15 cellular contexts compared by ENCODE assay signal in genomic region chr13:41909524-41909923, GRCh38. TPM values are rescaled to one million over a fixed set of nuclear protein-coding genes. Genes with fewer than 3 reads are reported as not detected.
DNase-seq lines count a peak whose midpoint lies in the region; ATAC-seq and TF ChIP-seq lines count a peak whose summit lies in the region.
"Had no signal": no experiment of that assay in that cellular context is flagged by ENCODE, and none has a peak within 500 bp of the region (broad histone marks: within the 10 kb centered on the region; RNA-seq: fewer than 3 reads in every experiment).

No MANE protein-coding gene starts in this region.

- DNase-seq in activated CD8-positive, alpha-beta T cell treated with anti-CD3 and anti-CD28 coated beads for 36 hours, result no peak
- no peak for DNase-seq in activated CD8-positive, alpha-beta T cell treated with anti-CD3 and anti-CD28 coated beads, Interleukin-2, amount 10 ng/mL, durations not matched to agents 7 days and 5 days
- DNase-seq in NCI-H345 (lab: John Stamatoyannopoulos, UW) (peak; percentile 88), epithelial cell of esophagus (ENCODE audit: low read depth) (peak; percentile 87), renal cortical epithelial cell (ENCODE audit: low read depth) (peak; percentile 30)
- no peak for DNase-seq in stimulated activated naive B cell treated with anti-CD40 and anti-IgM and Interleukin-4, amounts not matched to agents 10 μg/mL and 1 μg/mL and 100 μg/mL, for 72 hours
- DNase-seq in activated CD8-positive, alpha-beta memory T cell treated with anti-CD3 and anti-CD28 coated beads, Interleukin-2, amount 50 U/mL, for 48 hours, result no peak
- DNase-seq: DMS 273 treated with DMSO at 0.1 percent for 48 hours, EL, HFFc6, NCI-H2029 treated with DMSO at 0.1 percent for 48 hours, NCI-H446, PC-3 had no signal

- TF ChIP-seq CTCF in activated CD8-positive, alpha-beta T cell treated with anti-CD3 and anti-CD28 coated beads for 36 hours (IDR thresholded peaks at IDR 0.05), result no peak
- TF ChIP-seq CTCF in epithelial cell of esophagus (IDR thresholded peaks at IDR 0.05; ENCODE audit: insufficient read depth, low read depth, low read length, missing control alignments), result no peak

- H3K4me3 ChIP-seq in epithelial cell of esophagus (ENCODE audit: low read length), result no peak overlapping the region
- H3K4me3 ChIP-seq: K562 had no signal

- peaks cover 34% of the 10 kb centered on the region for H3K36me3 Mint-ChIP-seq in activated CD8-positive, alpha-beta T cell treated with anti-CD3 and anti-CD28 coated beads for 36 hours (ENCODE audit: low read depth)
- H3K36me3 Mint-ChIP-seq in activated CD8-positive, alpha-beta T cell treated with anti-CD3 and anti-CD28 coated beads, Interleukin-2, amount 10 ng/mL, durations not matched to agents 7 days and 5 days (ENCODE audit: low read depth), result peaks cover 23% of the 10 kb centered on the region
- H3K36me3 Mint-ChIP-seq in stimulated activated naive B cell treated with anti-CD40 and anti-IgM and Interleukin-4, amounts not matched to agents 10 μg/mL and 1 μg/mL and 100 μg/mL, for 72 hours, result peaks cover 13 to 21% of the 10 kb centered on the region in 2 donors

- no peaks in the 10 kb centered on the region for H3K9me3 Mint-ChIP-seq in activated CD8-positive, alpha-beta T cell treated with anti-CD3 and anti-CD28 coated beads for 36 hours
- no peaks in the 10 kb centered on the region for H3K9me3 Mint-ChIP-seq in activated CD8-positive, alpha-beta T cell treated with anti-CD3 and anti-CD28 coated beads, Interleukin-2, amount 10 ng/mL, durations not matched to agents 7 days and 5 days (ENCODE audit: insufficient read depth)
- no peaks in the 10 kb centered on the region for H3K9me3 Mint-ChIP-seq in stimulated activated naive B cell treated with anti-CD40 and anti-IgM and Interleukin-4, amounts not matched to agents 10 μg/mL and 1 μg/mL and 100 μg/mL, for 72 hours
- H3K9me3 Mint-ChIP-seq: HFFc6 had no signal

- intact Hi-C loops in activated CD8-positive, alpha-beta T cell treated with anti-CD3 and anti-CD28 coated beads for 36 hours (cut with micrococcal nuclease), result loop anchor here (5.0 kb wide), 1 partner anchor 203 kb away; no protein-coding TSS in a partner anchor

- H3K27ac Mint-ChIP-seq in activated CD8-positive, alpha-beta T cell treated with anti-CD3 and anti-CD28 coated beads for 36 hours, result peak overlapping the region; percentile 38
- H3K27ac Mint-ChIP-seq in activated CD8-positive, alpha-beta T cell treated with anti-CD3 and anti-CD28 coated beads, Interleukin-2, amount 10 ng/mL, durations not matched to agents 7 days and 5 days, result no peak overlapping the region
- no peak overlapping the region for H3K27ac Mint-ChIP-seq in stimulated activated naive B cell treated with anti-CD40 and anti-IgM and Interleukin-4, amounts not matched to agents 10 μg/mL and 1 μg/mL and 100 μg/mL, for 72 hours
- H3K27ac Mint-ChIP-seq: HFFc6 had no signal

- peaks cover 21% of the 10 kb centered on the region for H3K4me1 Mint-ChIP-seq in activated CD8-positive, alpha-beta T cell treated with anti-CD3 and anti-CD28 coated beads for 36 hours (ENCODE audit: low read depth)
- H3K4me1 Mint-ChIP-seq in activated CD8-positive, alpha-beta T cell treated with anti-CD3 and anti-CD28 coated beads, Interleukin-2, amount 10 ng/mL, durations not matched to agents 7 days and 5 days (ENCODE audit: low read depth), result peaks cover 4% of the 10 kb centered on the region
- peaks cover 2 to 7% of the 10 kb centered on the region in 2 donors for H3K4me1 Mint-ChIP-seq in stimulated activated naive B cell treated with anti-CD40 and anti-IgM and Interleukin-4, amounts not matched to agents 10 μg/mL and 1 μg/mL and 100 μg/mL, for 72 hours

- no peak for ATAC-seq in activated CD8-positive, alpha-beta T cell treated with anti-CD3 and anti-CD28 coated beads for 36 hours
- ATAC-seq in activated CD8-positive, alpha-beta T cell treated with anti-CD3 and anti-CD28 coated beads, Interleukin-2, amount 10 ng/mL, durations not matched to agents 7 days and 5 days, result no peak
- ATAC-seq in GM19328 (IDR thresholded peaks at IDR 0.05; ENCODE audit: unreplicated experiment), result no peak
- no peak for ATAC-seq in stimulated activated naive B cell treated with anti-CD40 and anti-IgM and Interleukin-4, amounts not matched to agents 10 μg/mL and 1 μg/mL and 100 μg/mL, for 72 hours (replicated peaks)
- ATAC-seq: K562, PC-3 had no signal

- no peaks in the 10 kb centered on the region for H3K27me3 Mint-ChIP-seq in activated CD8-positive, alpha-beta T cell treated with anti-CD3 and anti-CD28 coated beads for 36 hours
- H3K27me3 Mint-ChIP-seq in activated CD8-positive, alpha-beta T cell treated with anti-CD3 and anti-CD28 coated beads, Interleukin-2, amount 10 ng/mL, durations not matched to agents 7 days and 5 days (ENCODE audit: low read depth), result no peaks in the 10 kb centered on the region
- no peaks in the 10 kb centered on the region for H3K27me3 Mint-ChIP-seq in stimulated activated naive B cell treated with anti-CD40 and anti-IgM and Interleukin-4, amounts not matched to agents 10 μg/mL and 1 μg/mL and 100 μg/mL, for 72 hours

- POLR2A ChIA-PET in activated CD8-positive, alpha-beta T cell treated with anti-CD3 and anti-CD28 coated beads for 36 hours (lab: Charles Lee), result interaction anchor here (1.4 kb wide), 1 partner anchor 50 kb away, joined by 5 read pairs; no protein-coding TSS in a partner anchor
- POLR2A ChIA-PET in activated CD8-positive, alpha-beta T cell treated with anti-CD3 and anti-CD28 coated beads, Interleukin-2, amount 10 ng/mL, durations not matched to agents 7 days and 5 days (lab: Charles Lee), result no interaction called here

- H3K4me3 Mint-ChIP-seq in activated CD8-positive, alpha-beta T cell treated with anti-CD3 and anti-CD28 coated beads for 36 hours, result no peak overlapping the region
- H3K4me3 Mint-ChIP-seq in activated CD8-positive, alpha-beta T cell treated with anti-CD3 and anti-CD28 coated beads, Interleukin-2, amount 10 ng/mL, durations not matched to agents 7 days and 5 days, result no peak overlapping the region
- no peak overlapping the region for H3K4me3 Mint-ChIP-seq in stimulated activated naive B cell treated with anti-CD40 and anti-IgM and Interleukin-4, amounts not matched to agents 10 μg/mL and 1 μg/mL and 100 μg/mL, for 72 hours
- H3K4me3 Mint-ChIP-seq: HFFc6 had no signal

- CTCF ChIA-PET in activated CD8-positive, alpha-beta T cell treated with anti-CD3 and anti-CD28 coated beads for 36 hours (lab: Charles Lee), result interaction anchor here (1.0 kb wide), 1 partner anchor 162 kb away, joined by 3 read pairs; no protein-coding TSS in a partner anchor
- CTCF ChIA-PET in activated CD8-positive, alpha-beta T cell treated with anti-CD3 and anti-CD28 coated beads, Interleukin-2, amount 10 ng/mL, durations not matched to agents 7 days and 5 days (lab: Charles Lee), result no interaction called here

RNA-seq across cellular contexts. Expression of gene VWA8, which starts 51.4 kb away (rescaled TPM):
- 10 to 100 TPM; 26.3 to 27.5 TPM for total RNA-seq in activated CD8-positive, alpha-beta T cell treated with anti-CD3 and anti-CD28 coated beads for 36 hours
- 10 to 100 TPM; 15.7 to 16.9 TPM for total RNA-seq in activated CD8-positive, alpha-beta T cell treated with anti-CD3 and anti-CD28 coated beads, Interleukin-2, amount 10 ng/mL, durations not matched to agents 7 days and 5 days
- total RNA-seq in renal cortical epithelial cell, result 29.0 and 45.4 TPM in 2 replicates

Comparison
In these comparisons a context has a peak if more than half of its experiments do, and no peak if none do; other contexts are left out.
1. DNase-seq: peak in NCI-H345 (single experiment), epithelial cell of esophagus (single experiment) and renal cortical epithelial cell (single experiment); none in activated CD8-positive, alpha-beta T cell treated with anti-CD3 and anti-CD28 coated beads for 36 hours (single experiment), activated CD8-positive, alpha-beta T cell treated with anti-CD3 and anti-CD28 coated beads, Interleukin-2, amount 10 ng/mL, durations not matched to agents 7 days and 5 days (single experiment), stimulated activated naive B cell treated with anti-CD40 and anti-IgM and Interleukin-4, amounts not matched to agents 10 μg/mL and 1 μg/mL and 100 μg/mL, for 72 hours (single experiment) and activated CD8-positive, alpha-beta memory T cell treated with anti-CD3 and anti-CD28 coated beads, Interleukin-2, amount 50 U/mL, for 48 hours (single experiment).